In the genomic region with DNA sequence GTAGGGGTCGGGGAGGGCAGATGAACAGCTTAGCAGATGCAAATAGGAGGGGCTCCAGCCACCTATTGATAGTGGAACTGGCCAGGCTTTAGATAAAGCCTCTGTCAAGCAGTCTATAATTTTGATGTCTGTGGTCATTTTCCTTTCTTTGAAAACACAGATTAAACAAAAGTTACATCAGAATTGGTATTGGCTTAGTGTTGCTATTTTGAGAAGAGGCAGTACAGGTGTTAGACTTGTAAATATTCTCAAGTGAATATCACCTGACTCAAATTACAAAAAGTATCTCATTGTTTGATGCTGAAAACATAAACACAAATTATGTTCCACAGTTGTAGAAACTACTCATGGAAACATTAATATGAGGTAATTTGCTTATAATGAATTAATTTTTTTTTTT, we compare ENCODE assay signal across 18 cellular contexts. TPM values are rescaled to one million over a fixed set of nuclear protein-coding genes. Genes with fewer than 3 reads are reported as not detected.
DNase-seq lines count a peak whose midpoint lies in the region; ATAC-seq lines count a peak whose summit lies in the region.
"Had no signal": no experiment of that assay in that cellular context is flagged by ENCODE, and none has a peak within 500 bp of the region (broad histone marks: within the 10 kb centered on the region; RNA-seq: fewer than 3 reads in every experiment).

No MANE protein-coding gene starts in this region.

- no peaks in the 10 kb centered on the region for H3K27me3 Mint-ChIP-seq in stimulated activated naive CD8-positive, alpha-beta T cell treated with anti-CD3 and anti-CD28 coated beads, Interleukin-15, Interleukin-2, amounts not matched to agents 100 ng/mL and 50 ng/mL, for 24 hours
- no peaks in the 10 kb centered on the region for H3K27me3 Mint-ChIP-seq in stimulated activated naive CD8-positive, alpha-beta T cell treated with anti-CD3 and anti-CD28 coated beads, Interleukin-15, amount 100 ng/mL, for 72 hours
- H3K27me3 Mint-ChIP-seq in activated naive CD8-positive, alpha-beta T cell treated with anti-CD3 and anti-CD28 coated beads for 36 hours: no peaks in the 10 kb centered on the region
- H3K27me3 Mint-ChIP-seq in stimulated activated memory B cell treated with anti-CD40 and anti-IgM and Interleukin-4, amounts not matched to agents 10 μg/mL and 1 μg/mL and 100 μg/mL, for 72 hours: no peaks in the 10 kb centered on the region
- H3K27me3 Mint-ChIP-seq: activated B cell treated with CpG ODN at 0.5 μM for 24 hours; activated CD8-positive, alpha-beta memory T cell treated with anti-CD3 and anti-CD28 coated beads, Interleukin-2, amount 10 ng/mL, durations not matched to agents 7 days and 5 days had no signal

- H3K4me1 Mint-ChIP-seq in stimulated activated naive CD8-positive, alpha-beta T cell treated with anti-CD3 and anti-CD28 coated beads, Interleukin-15, Interleukin-2, amounts not matched to agents 100 ng/mL and 50 ng/mL, for 24 hours (ENCODE audit: low read depth): peaks cover 46% of the 10 kb centered on the region
- H3K4me1 Mint-ChIP-seq in stimulated activated naive CD8-positive, alpha-beta T cell treated with anti-CD3 and anti-CD28 coated beads, Interleukin-15, amount 100 ng/mL, for 72 hours: peaks cover 69% of the 10 kb centered on the region
- peaks cover 33% of the 10 kb centered on the region for H3K4me1 Mint-ChIP-seq in activated naive CD8-positive, alpha-beta T cell treated with anti-CD3 and anti-CD28 coated beads for 36 hours
- H3K4me1 Mint-ChIP-seq in stimulated activated memory B cell treated with anti-CD40 and anti-IgM and Interleukin-4, amounts not matched to agents 10 μg/mL and 1 μg/mL and 100 μg/mL, for 72 hours: peaks cover 25% of the 10 kb centered on the region

- ATAC-seq in stimulated activated naive CD8-positive, alpha-beta T cell treated with anti-CD3 and anti-CD28 coated beads, Interleukin-15, amount 100 ng/mL, for 72 hours: no peak
- no peak for ATAC-seq in stimulated activated memory B cell treated with anti-CD40 and anti-IgM and Interleukin-4, amounts not matched to agents 10 μg/mL and 1 μg/mL and 100 μg/mL, for 72 hours
- ATAC-seq: activated CD8-positive, alpha-beta memory T cell treated with anti-CD3 and anti-CD28 coated beads, Interleukin-2, amount 10 ng/mL, durations not matched to agents 7 days and 5 days; mucosa of descending colon had no signal

- H3K9me3 Mint-ChIP-seq in stimulated activated naive CD8-positive, alpha-beta T cell treated with anti-CD3 and anti-CD28 coated beads, Interleukin-15, Interleukin-2, amounts not matched to agents 100 ng/mL and 50 ng/mL, for 24 hours: no peaks in the 10 kb centered on the region
- no peaks in the 10 kb centered on the region for H3K9me3 Mint-ChIP-seq in stimulated activated naive CD8-positive, alpha-beta T cell treated with anti-CD3 and anti-CD28 coated beads, Interleukin-15, amount 100 ng/mL, for 72 hours
- no peaks in the 10 kb centered on the region for H3K9me3 Mint-ChIP-seq in activated naive CD8-positive, alpha-beta T cell treated with anti-CD3 and anti-CD28 coated beads for 36 hours
- H3K9me3 Mint-ChIP-seq in stimulated activated memory B cell treated with anti-CD40 and anti-IgM and Interleukin-4, amounts not matched to agents 10 μg/mL and 1 μg/mL and 100 μg/mL, for 72 hours: no peaks in the 10 kb centered on the region
- H3K9me3 Mint-ChIP-seq: activated B cell treated with CpG ODN at 0.5 μM for 24 hours had no signal

- H3K4me3 Mint-ChIP-seq in stimulated activated naive CD8-positive, alpha-beta T cell treated with anti-CD3 and anti-CD28 coated beads, Interleukin-15, Interleukin-2, amounts not matched to agents 100 ng/mL and 50 ng/mL, for 24 hours: no peak overlapping the region
- H3K4me3 Mint-ChIP-seq in stimulated activated naive CD8-positive, alpha-beta T cell treated with anti-CD3 and anti-CD28 coated beads, Interleukin-15, amount 100 ng/mL, for 72 hours: peak overlapping the region in 1 of 2 donors; percentile 39
- no peak overlapping the region for H3K4me3 Mint-ChIP-seq in activated naive CD8-positive, alpha-beta T cell treated with anti-CD3 and anti-CD28 coated beads for 36 hours
- no peak overlapping the region for H3K4me3 Mint-ChIP-seq in stimulated activated memory B cell treated with anti-CD40 and anti-IgM and Interleukin-4, amounts not matched to agents 10 μg/mL and 1 μg/mL and 100 μg/mL, for 72 hours
- H3K4me3 Mint-ChIP-seq: activated B cell treated with CpG ODN at 0.5 μM for 24 hours; activated CD8-positive, alpha-beta memory T cell treated with anti-CD3 and anti-CD28 coated beads, Interleukin-2, amount 10 ng/mL, durations not matched to agents 7 days and 5 days had no signal

- DNase-seq in stimulated activated naive CD8-positive, alpha-beta T cell treated with anti-CD3 and anti-CD28 coated beads, Interleukin-15, amount 100 ng/mL, for 72 hours: no peak
- DNase-seq in NCI-H2029 treated with DMSO at 0.1 percent for 48 hours (lab: John Stamatoyannopoulos, UW) (peak; percentile 53), hippocampal formation (lab: John Stamatoyannopoulos, UW) (no peak)
- no peak for DNase-seq in activated naive CD8-positive, alpha-beta T cell treated with anti-CD3 and anti-CD28 coated beads for 36 hours
- DNase-seq in stimulated activated CD4-positive, alpha-beta T cell treated with anti-CD3 and anti-CD28 coated beads, Interleukin-4, amount 100 ng/mL, for 24 hours: no peak
- no peak for DNase-seq in stimulated activated naive CD4-positive, alpha-beta T cell treated with Interleukin-2 at 50 U/mL for 16 hours (lab: John Stamatoyannopoulos, UW)
- DNase-seq: activated B cell treated with CpG ODN at 0.5 μM for 24 hours; activated CD8-positive, alpha-beta memory T cell treated with anti-CD3 and anti-CD28 coated beads, Interleukin-2, amount 10 ng/mL, durations not matched to agents 7 days and 5 days; activated naive CD4-positive, alpha-beta T cell treated with Interleukin-2 at 50 U/mL for 16 hours; hypothalamus; KG1; mucosa of descending colon; NCI-H1048; SIG-M5; T-helper 2 cell; thyroid gland had no signal

- peak overlapping the region; percentile 61 for H3K27ac Mint-ChIP-seq in stimulated activated naive CD8-positive, alpha-beta T cell treated with anti-CD3 and anti-CD28 coated beads, Interleukin-15, Interleukin-2, amounts not matched to agents 100 ng/mL and 50 ng/mL, for 24 hours
- peak overlapping the region in 1 of 2 donors; percentile 74 for H3K27ac Mint-ChIP-seq in stimulated activated naive CD8-positive, alpha-beta T cell treated with anti-CD3 and anti-CD28 coated beads, Interleukin-15, amount 100 ng/mL, for 72 hours
- peak overlapping the region; percentile 17 for H3K27ac Mint-ChIP-seq in activated naive CD8-positive, alpha-beta T cell treated with anti-CD3 and anti-CD28 coated beads for 36 hours
- H3K27ac Mint-ChIP-seq in stimulated activated memory B cell treated with anti-CD40 and anti-IgM and Interleukin-4, amounts not matched to agents 10 μg/mL and 1 μg/mL and 100 μg/mL, for 72 hours: peak overlapping the region; percentile 22
- H3K27ac Mint-ChIP-seq: activated B cell treated with CpG ODN at 0.5 μM for 24 hours; activated CD8-positive, alpha-beta memory T cell treated with anti-CD3 and anti-CD28 coated beads, Interleukin-2, amount 10 ng/mL, durations not matched to agents 7 days and 5 days had no signal

- H3K36me3 Mint-ChIP-seq in stimulated activated naive CD8-positive, alpha-beta T cell treated with anti-CD3 and anti-CD28 coated beads, Interleukin-15, Interleukin-2, amounts not matched to agents 100 ng/mL and 50 ng/mL, for 24 hours (ENCODE audit: low read depth): peaks cover 72% of the 10 kb centered on the region
- H3K36me3 Mint-ChIP-seq in activated naive CD8-positive, alpha-beta T cell treated with anti-CD3 and anti-CD28 coated beads for 36 hours: peaks cover 16% of the 10 kb centered on the region
- H3K36me3 Mint-ChIP-seq in stimulated activated memory B cell treated with anti-CD40 and anti-IgM and Interleukin-4, amounts not matched to agents 10 μg/mL and 1 μg/mL and 100 μg/mL, for 72 hours: peaks cover 52% of the 10 kb centered on the region

RNA-seq across cellular contexts. Expression of a gene that starts 18.1 kb away (rescaled TPM):
- under 1 TPM; 0.38 to 0.41 TPM for total RNA-seq in activated naive CD8-positive, alpha-beta T cell treated with anti-CD3 and anti-CD28 coated beads for 36 hours

RNA-seq across cellular contexts. Expression of a gene that starts 26.3 kb away (rescaled TPM):
- 10 to 100 TPM; 41.6 to 48.5 TPM for total RNA-seq in activated naive CD8-positive, alpha-beta T cell treated with anti-CD3 and anti-CD28 coated beads for 36 hours

RNA-seq across cellular contexts. Expression of a gene that starts 46.3 kb away (rescaled TPM):
- 100 to 1,000 TPM in 1 of 2 experiments, 10 to 100 TPM in 1; 99.4 to 103 TPM for total RNA-seq in activated naive CD8-positive, alpha-beta T cell treated with anti-CD3 and anti-CD28 coated beads for 36 hours
